ENCODE assay signal across 30 cellular contexts in genomic region chr2:199199797-199200196, GRCh38.
"Had no signal": no experiment of that assay in that cellular context is flagged by ENCODE, and none has a peak within 500 bp of the region (broad histone marks: within the 10 kb centered on the region; RNA-seq: fewer than 3 reads in every experiment).

No MANE protein-coding gene starts in this region.

- H3K27me3 Mint-ChIP-seq: progenitor cell of endocrine pancreas; stimulated activated naive B cell treated with anti-CD40 and anti-IgM and Interleukin-4, amounts not matched to agents 10 μg/mL and 1 μg/mL and 100 μg/mL, for 72 hours; stimulated activated naive CD8-positive, alpha-beta T cell treated with anti-CD3 and anti-CD28 coated beads, Interleukin-15, Interleukin-2, amounts not matched to agents 100 ng/mL and 50 ng/mL, for 24 hours had no signal

- H3K36me3 Mint-ChIP-seq: natural killer cell; stimulated activated effector memory CD8-positive, alpha-beta T cell treated with anti-CD3 and anti-CD28 coated beads, Interleukin-12 subunit alpha, Interleukin-12 subunit beta, amount 100 ng/mL, for 72 hours; stimulated activated naive B cell treated with anti-CD40 and anti-IgM and Interleukin-4, amounts not matched to agents 10 μg/mL and 1 μg/mL and 100 μg/mL, for 72 hours had no signal

- ATAC-seq: naive thymus-derived CD4-positive, alpha-beta T cell; natural killer cell; psoas muscle; right cardiac atrium; right lobe of liver; stimulated activated effector memory CD8-positive, alpha-beta T cell treated with anti-CD3 and anti-CD28 coated beads, Interleukin-12 subunit alpha, Interleukin-12 subunit beta, amount 100 ng/mL, for 72 hours; stimulated activated naive B cell treated with anti-CD40 and anti-IgM and Interleukin-4, amounts not matched to agents 10 μg/mL and 1 μg/mL and 100 μg/mL, for 72 hours had no signal

- H3K4me1 ChIP-seq: parathyroid adenoma, psoas muscle, right lobe of liver, stomach, thyroid gland, tibial nerve, upper lobe of left lung had no signal

- H3K4me3 ChIP-seq: ovary, psoas muscle, right lobe of liver, sigmoid colon, stomach, thoracic aorta, thyroid gland, tibial nerve, upper lobe of left lung, vagina had no signal

- H3K4me3 Mint-ChIP-seq: naive thymus-derived CD4-positive, alpha-beta T cell; natural killer cell; nephron; neural crest cell; stimulated activated effector memory CD8-positive, alpha-beta T cell treated with anti-CD3 and anti-CD28 coated beads, Interleukin-12 subunit alpha, Interleukin-12 subunit beta, amount 100 ng/mL, for 72 hours; stimulated activated naive B cell treated with anti-CD40 and anti-IgM and Interleukin-4, amounts not matched to agents 10 μg/mL and 1 μg/mL and 100 μg/mL, for 72 hours; stimulated activated naive CD8-positive, alpha-beta T cell treated with anti-CD3 and anti-CD28 coated beads, Interleukin-15, Interleukin-2, amounts not matched to agents 100 ng/mL and 50 ng/mL, for 24 hours had no signal

- H3K27ac Mint-ChIP-seq: naive thymus-derived CD4-positive, alpha-beta T cell; natural killer cell; nephron; progenitor cell of endocrine pancreas; stimulated activated effector memory CD8-positive, alpha-beta T cell treated with anti-CD3 and anti-CD28 coated beads, Interleukin-12 subunit alpha, Interleukin-12 subunit beta, amount 100 ng/mL, for 72 hours; stimulated activated naive B cell treated with anti-CD40 and anti-IgM and Interleukin-4, amounts not matched to agents 10 μg/mL and 1 μg/mL and 100 μg/mL, for 72 hours; stimulated activated naive CD8-positive, alpha-beta T cell treated with anti-CD3 and anti-CD28 coated beads, Interleukin-15, Interleukin-2, amounts not matched to agents 100 ng/mL and 50 ng/mL, for 24 hours had no signal

- H3K36me3 ChIP-seq: ovary, right lobe of liver, sigmoid colon, stomach, thoracic aorta, thyroid gland, tibial nerve, upper lobe of left lung, vagina had no signal

- H3K9me3 ChIP-seq: ovary, psoas muscle, right lobe of liver, sigmoid colon, stomach, thoracic aorta, thyroid gland, tibial nerve, upper lobe of left lung, vagina had no signal

- FAIRE-seq: small intestine, urothelium cell line had no signal

- H3K9me3 Mint-ChIP-seq: nephron, neural crest cell had no signal

- DNase-seq: naive thymus-derived CD4-positive, alpha-beta T cell; natural killer cell; occipital lobe; ovary; posterior cingulate gyrus; psoas muscle; right cardiac atrium; right lobe of liver; sigmoid colon; small intestine; stimulated activated CD4-positive, alpha-beta T cell treated with anti-CD3 and anti-CD28 coated beads, Interleukin-15, amount 100 ng/mL, for 24 hours; stimulated activated CD4-positive, alpha-beta T cell treated with anti-CD3 and anti-CD28 coated beads, Interleukin-2, amount 100 ng/mL, for 24 hours; stimulated activated CD4-positive, alpha-beta T cell treated with anti-CD3 and anti-CD28 coated beads, Interleukin-2, amount 100 ng/mL, for 48 hours; stimulated activated CD4-positive, alpha-beta T cell treated with anti-CD3 and anti-CD28 coated beads, Interleukin-4, amount 100 ng/mL, for 24 hours; stimulated activated naive B cell treated with anti-CD40 and anti-IgM and Interleukin-4, amounts not matched to agents 10 μg/mL and 1 μg/mL and 100 μg/mL, for 72 hours; stimulated activated naive CD4-positive, alpha-beta T cell treated with Interleukin-2 at 50 U/mL for 16 hours; stomach; thyroid gland; trophoblast cell; upper lobe of left lung had no signal

- H3K27ac ChIP-seq: ovary, parathyroid adenoma, psoas muscle, right lobe of liver, sigmoid colon, stomach, thoracic aorta, thyroid gland, tibial nerve, upper lobe of left lung, vagina had no signal

- H3K4me1 Mint-ChIP-seq: naive thymus-derived CD4-positive, alpha-beta T cell; natural killer cell; nephron; neural crest cell; stimulated activated effector memory CD8-positive, alpha-beta T cell treated with anti-CD3 and anti-CD28 coated beads, Interleukin-12 subunit alpha, Interleukin-12 subunit beta, amount 100 ng/mL, for 72 hours; stimulated activated naive B cell treated with anti-CD40 and anti-IgM and Interleukin-4, amounts not matched to agents 10 μg/mL and 1 μg/mL and 100 μg/mL, for 72 hours had no signal

- H2AFZ ChIP-seq: parathyroid adenoma had no signal

- H3K79me2 ChIP-seq: parathyroid adenoma had no signal

- H3K27me3 ChIP-seq: ovary, right lobe of liver, sigmoid colon, stomach, thyroid gland, tibial nerve, upper lobe of left lung, vagina had no signal

- H3K9ac ChIP-seq: parathyroid adenoma had no signal
